In genomic region chr2:205461169-205461568, GRCh38 we compare ENCODE assay signal across 26 cellular contexts.
DNase-seq lines count a peak whose midpoint lies in the region; ATAC-seq and TF ChIP-seq lines count a peak whose summit lies in the region.
"Had no signal": no experiment of that assay in that cellular context is flagged by ENCODE, and none has a peak within 500 bp of the region (broad histone marks: within the 10 kb centered on the region; RNA-seq: fewer than 3 reads in every experiment).

No MANE protein-coding gene starts in this region.

- intact Hi-C loops in dorsolateral prefrontal cortex (cut with DNase I) = no loop called here

- TF ChIP-seq CTCF in OCI-LY3 (IDR thresholded peaks at IDR 0.05; ENCODE audit: low read depth, low read length) (no peak), dorsolateral prefrontal cortex (IDR thresholded peaks at IDR 0.05 in 54 of 56, conservative IDR thresholded peaks at IDR 0.05 in 2 of 56; ENCODE audit: low read depth in 1 of 56, partially characterized antibody in 56 of 56) (no peak)

- no peaks in the 10 kb centered on the region for H3K36me3 ChIP-seq in GM23248 (ENCODE audit: low read depth)
- no peaks in the 10 kb centered on the region for H3K36me3 ChIP-seq in OCI-LY3 (replicated peaks; ENCODE audit: low read depth, low read length)
- H3K36me3 ChIP-seq: lower lobe of right lung, SJSA1, thyroid gland had no signal

- ATAC-seq in GM19025 (IDR thresholded peaks at IDR 0.05; ENCODE audit: low read depth, unreplicated experiment) (peak; percentile 17), HG02798 (IDR thresholded peaks at IDR 0.05; ENCODE audit: poor library complexity, unreplicated experiment) (no peak)
- ATAC-seq in stimulated activated memory B cell treated with anti-CD40 and anti-IgM and Interleukin-4, amounts not matched to agents 10 μg/mL and 1 μg/mL and 100 μg/mL, for 72 hours = peak; percentile 31
- ATAC-seq: lower lobe of right lung, T-cell had no signal

- H3K4me1 ChIP-seq in GM23248 (ENCODE audit: insufficient read depth) (peaks cover 16% of the 10 kb centered on the region), OCI-LY3 (ENCODE audit: low read length) (peaks cover 19% of the 10 kb centered on the region)
- H3K4me1 ChIP-seq: lower lobe of right lung, thyroid gland had no signal

- H3K4me2 ChIP-seq in GM23248 (ENCODE audit: unreplicated experiment) = no peak overlapping the region
- peak overlapping the region; percentile 43 for H3K4me2 ChIP-seq in OCI-LY3 (ENCODE audit: low read length)

- H3K27me3 ChIP-seq in GM23248 (replicated peaks; ENCODE audit: insufficient read depth) = no peaks in the 10 kb centered on the region
- H3K27me3 ChIP-seq in OCI-LY3 (ENCODE audit: low read depth, low read length) = peaks cover 10% of the 10 kb centered on the region; the same call in 1 of the 2 replicates
- H3K27me3 ChIP-seq in dorsolateral prefrontal cortex = no peaks in the 10 kb centered on the region
- H3K27me3 ChIP-seq: SJSA1, thyroid gland had no signal

- no peaks in the 10 kb centered on the region for H3K79me2 ChIP-seq in GM23248 (ENCODE audit: insufficient read depth)
- H3K79me2 ChIP-seq in OCI-LY3 (ENCODE audit: low read length) = no peaks in the 10 kb centered on the region

- no peak overlapping the region for H3K27ac Mint-ChIP-seq in stimulated activated memory B cell treated with anti-CD40 and anti-IgM and Interleukin-4, amounts not matched to agents 10 μg/mL and 1 μg/mL and 100 μg/mL, for 72 hours
- H3K27ac Mint-ChIP-seq: activated naive CD4-positive, alpha-beta T cell treated with anti-CD3 and anti-CD28 coated beads, Interleukin-2, amount 10 ng/mL, durations not matched to agents 7 days and 5 days; natural killer cell treated with Interleukin-12 subunit alpha and Interleukin-12 subunit beta and Interleukin-15 and Interleukin-18, amount 100 ng/mL, for 72 hours; stimulated activated naive CD8-positive, alpha-beta T cell treated with anti-CD3 and anti-CD28 coated beads, Interleukin-15, Interleukin-2, amounts not matched to agents 100 ng/mL and 50 ng/mL, for 24 hours; T-cell had no signal

- DNase-seq in GM23248 = peak; percentile 9
- no peak for DNase-seq in foreskin melanocyte
- DNase-seq in dorsolateral prefrontal cortex = no peak
- DNase-seq: activated CD4-positive, CD25-positive, alpha-beta regulatory T cell treated with anti-CD3 and anti-CD28 coated beads, Interleukin-2, amount 50 U/mL, for 72 hours; activated naive CD4-positive, alpha-beta T cell treated with anti-CD3 and anti-CD28 coated beads, Interleukin-2, amount 10 ng/mL, durations not matched to agents 7 days and 5 days; anterior cingulate cortex; CD4-positive, CD25-positive, alpha-beta regulatory T cell; central memory CD4-positive, alpha-beta T cell; dermis blood vessel endothelial cell; glutamatergic neuron; H7; KG1; kidney; lower lobe of right lung; NCI-H524; small intestine; stimulated activated CD4-positive, alpha-beta T cell treated with anti-CD3 and anti-CD28 coated beads, Interleukin-4, amount 100 ng/mL, for 1 hour; T-cell; thyroid gland had no signal

- in situ Hi-C loops in GM23248 (cut with MboI) = no loop called here

- H3K4me3 ChIP-seq in GM23248 (no peak overlapping the region), OCI-LY3 (ENCODE audit: low read length) (no peak overlapping the region), dorsolateral prefrontal cortex (no peak overlapping the region)
- H3K4me3 ChIP-seq: lower lobe of right lung, SJSA1, thyroid gland had no signal

- H3F3A ChIP-seq in GM23248 (ENCODE audit: insufficient read depth) = no peaks in the 10 kb centered on the region; the same call in 1 of the 2 replicates

- H3K9ac ChIP-seq in GM23248 (no peak overlapping the region), OCI-LY3 (ENCODE audit: low read length) (no peak overlapping the region)

- H3K4me1 Mint-ChIP-seq in stimulated activated memory B cell treated with anti-CD40 and anti-IgM and Interleukin-4, amounts not matched to agents 10 μg/mL and 1 μg/mL and 100 μg/mL, for 72 hours = no peaks in the 10 kb centered on the region
- H3K4me1 Mint-ChIP-seq: activated naive CD4-positive, alpha-beta T cell treated with anti-CD3 and anti-CD28 coated beads, Interleukin-2, amount 10 ng/mL, durations not matched to agents 7 days and 5 days; CD4-positive, CD25-positive, alpha-beta regulatory T cell; T-cell had no signal

- no peaks in the 10 kb centered on the region for H4K20me1 ChIP-seq in GM23248 (ENCODE audit: insufficient read depth)
- no peaks in the 10 kb centered on the region for H4K20me1 ChIP-seq in OCI-LY3 (ENCODE audit: insufficient read depth, low read length)

- H3K9me3 ChIP-seq in GM23248 (ENCODE audit: low read depth) (no peaks in the 10 kb centered on the region), OCI-LY3 (ENCODE audit: insufficient read depth, low read length) (no peaks in the 10 kb centered on the region)
- H3K9me3 ChIP-seq: lower lobe of right lung, SJSA1, thyroid gland had no signal

- WGBS in GM23248 (ENCODE audit: low coverage in 1 of 2, low lambda C conversion rate in 2 of 2, missing lambda C conversion rate in 2 of 2), 2 experiments = 95 to 100% methylated on average over 4 of the region's 4 CpGs

- no peak overlapping the region for H2AFZ ChIP-seq in GM23248
- no peak overlapping the region for H2AFZ ChIP-seq in OCI-LY3 (ENCODE audit: low read depth, low read length)

- no peak overlapping the region for H3K27ac ChIP-seq in GM23248
- no peak overlapping the region for H3K27ac ChIP-seq in OCI-LY3 (ENCODE audit: low read length)
- H3K27ac ChIP-seq in dorsolateral prefrontal cortex = no peak overlapping the region
- H3K27ac ChIP-seq: lower lobe of right lung, SJSA1, thyroid gland had no signal

- no peaks in the 10 kb centered on the region for H3K9me3 Mint-ChIP-seq in stimulated activated memory B cell treated with anti-CD40 and anti-IgM and Interleukin-4, amounts not matched to agents 10 μg/mL and 1 μg/mL and 100 μg/mL, for 72 hours
- H3K9me3 Mint-ChIP-seq: activated naive CD4-positive, alpha-beta T cell treated with anti-CD3 and anti-CD28 coated beads, Interleukin-2, amount 10 ng/mL, durations not matched to agents 7 days and 5 days; T-cell had no signal

- H3K9me2 ChIP-seq in GM23248 (ENCODE audit: insufficient read depth) = no peaks in the 10 kb centered on the region

- H3K36me3 Mint-ChIP-seq in stimulated activated memory B cell treated with anti-CD40 and anti-IgM and Interleukin-4, amounts not matched to agents 10 μg/mL and 1 μg/mL and 100 μg/mL, for 72 hours = no peaks in the 10 kb centered on the region
- H3K36me3 Mint-ChIP-seq: activated naive CD4-positive, alpha-beta T cell treated with anti-CD3 and anti-CD28 coated beads, Interleukin-2, amount 10 ng/mL, durations not matched to agents 7 days and 5 days; CD4-positive, CD25-positive, alpha-beta regulatory T cell; natural killer cell treated with Interleukin-12 subunit alpha and Interleukin-12 subunit beta and Interleukin-15 and Interleukin-18, amount 100 ng/mL, for 72 hours; T-cell had no signal

- no peak overlapping the region for H3K4me3 Mint-ChIP-seq in stimulated activated memory B cell treated with anti-CD40 and anti-IgM and Interleukin-4, amounts not matched to agents 10 μg/mL and 1 μg/mL and 100 μg/mL, for 72 hours
- H3K4me3 Mint-ChIP-seq: activated naive CD4-positive, alpha-beta T cell treated with anti-CD3 and anti-CD28 coated beads, Interleukin-2, amount 10 ng/mL, durations not matched to agents 7 days and 5 days; CD4-positive, CD25-positive, alpha-beta regulatory T cell; natural killer cell treated with Interleukin-12 subunit alpha and Interleukin-12 subunit beta and Interleukin-15 and Interleukin-18, amount 100 ng/mL, for 72 hours; stimulated activated naive CD8-positive, alpha-beta T cell treated with anti-CD3 and anti-CD28 coated beads, Interleukin-15, Interleukin-2, amounts not matched to agents 100 ng/mL and 50 ng/mL, for 24 hours; T-cell had no signal

- H3K27me3 Mint-ChIP-seq in stimulated activated memory B cell treated with anti-CD40 and anti-IgM and Interleukin-4, amounts not matched to agents 10 μg/mL and 1 μg/mL and 100 μg/mL, for 72 hours = peaks cover 15% of the 10 kb centered on the region
- H3K27me3 Mint-ChIP-seq: CD4-positive, CD25-positive, alpha-beta regulatory T cell; stimulated activated naive CD8-positive, alpha-beta T cell treated with anti-CD3 and anti-CD28 coated beads, Interleukin-15, Interleukin-2, amounts not matched to agents 100 ng/mL and 50 ng/mL, for 24 hours had no signal
